In the genomic region with DNA sequence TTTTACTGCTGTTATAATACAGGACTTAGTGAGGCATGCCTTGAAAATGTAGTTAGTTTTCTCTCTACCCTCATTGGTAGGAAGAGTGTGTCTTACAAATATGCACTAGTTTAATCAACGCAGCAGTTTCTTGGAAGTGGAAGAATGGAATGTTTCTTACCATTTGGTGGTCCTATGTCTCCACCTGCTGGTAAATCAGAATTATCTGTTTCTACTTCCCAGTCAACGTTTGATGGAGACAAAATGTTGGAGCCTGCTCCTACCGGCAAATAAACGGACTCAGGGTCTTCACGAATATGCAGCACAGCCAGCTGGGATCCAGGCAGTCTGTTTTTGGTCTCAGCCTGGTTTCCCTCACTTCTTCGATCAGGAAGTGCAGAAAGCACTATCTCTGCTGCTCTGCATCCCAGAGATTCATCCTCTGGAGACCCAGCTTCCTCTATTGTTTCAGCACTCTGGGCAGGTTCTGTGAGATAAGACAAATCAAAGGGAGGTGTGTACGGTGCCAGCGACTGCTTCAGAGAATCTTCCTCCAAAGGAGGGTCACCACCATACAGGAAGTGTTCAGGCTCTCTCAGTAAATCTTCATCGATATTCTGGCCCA, we compare ENCODE assay signal across 8 cellular contexts. TPM values are rescaled to one million over a fixed set of nuclear protein-coding genes. Genes with fewer than 3 reads are reported as not detected.
A peak's percentile ranks its signal among the peaks of the same experiment; 100 is the strongest.
DNase-seq lines count a peak whose midpoint lies in the region; ATAC-seq, FAIRE-seq and TF ChIP-seq lines count a peak whose summit lies in the region.

No MANE protein-coding gene starts in this region.

- ATAC-seq in HG03108 (IDR thresholded peaks at IDR 0.05; ENCODE audit: unreplicated experiment) (no peak), HG03469 (IDR thresholded peaks at IDR 0.05; ENCODE audit: unreplicated experiment) (no peak)

- H3K4me3 ChIP-seq in breast epithelium (no peak overlapping the region), keratinocyte (ENCODE audit: control insufficient read depth in 2 of 3, extremely low read depth in 1 of 3, insufficient read depth in 2 of 3, low read depth in 1 of 3, low read length in 3 of 3) (no peak overlapping the region), testis (no peak overlapping the region)

- no peak overlapping the region for H3K27ac ChIP-seq in breast epithelium
- no peak overlapping the region for H3K27ac ChIP-seq in keratinocyte (ENCODE audit: control insufficient read depth, insufficient read depth, low read length)
- H3K27ac ChIP-seq in testis, result no peak overlapping the region

- no peak overlapping the region for H3K4me2 ChIP-seq in keratinocyte (ENCODE audit: control insufficient read depth, extremely low read depth, insufficient read depth, low read depth, low read length)

- H3K27ac Mint-ChIP-seq in HFFc6, result no peak overlapping the region

- no peak overlapping the region for H2AFZ ChIP-seq in keratinocyte (ENCODE audit: control insufficient read depth, low read length)

- no peak overlapping the region for H3K9ac ChIP-seq in keratinocyte (ENCODE audit: control insufficient read depth, extremely low read depth, insufficient read depth, low read length)

- H3K4me1 Mint-ChIP-seq in HFFc6 (ENCODE audit: low read depth), result peaks cover 8% of the 10 kb centered on the region

- H3K36me3 ChIP-seq in breast epithelium (no peaks in the 10 kb centered on the region), keratinocyte (ENCODE audit: control insufficient read depth in 2 of 2, extremely low read depth in 1 of 2, insufficient read depth in 2 of 2, low read length in 2 of 2) (no peaks in the 10 kb centered on the region), testis (ENCODE audit: low read depth, missing control alignments) (no peaks in the 10 kb centered on the region)

- H3K36me3 Mint-ChIP-seq in HFFc6 (ENCODE audit: low read depth), result no peaks in the 10 kb centered on the region

- in situ Hi-C loops in Caki2 (cut with HindIII; ENCODE audit: low pct_unique_long_range_greater_than_20kb, low sequenced_read_pairs), result no loop called here

- H3K4me1 ChIP-seq in breast epithelium, result no peaks in the 10 kb centered on the region
- H3K4me1 ChIP-seq in keratinocyte (ENCODE audit: control insufficient read depth, extremely low read depth, insufficient read depth, low read length), result no peaks in the 10 kb centered on the region
- H3K4me1 ChIP-seq in testis, result no peaks in the 10 kb centered on the region

- DNase-seq in Caki2 (ENCODE audit: low read depth) (peak; percentile 34), HFFc6 (peak; percentile 84), NCI-H69 (lab: John Stamatoyannopoulos, UW) (peak; percentile 87), breast epithelium (ENCODE audit: low spot score in 2 of 2) (no peak), keratinocyte (ENCODE audit: low read depth, low spot score) (peak; percentile 13), testis (no peak)

- no peak for FAIRE-seq in keratinocyte (lab: Jason Lieb, UNC)

- H3K79me2 ChIP-seq in keratinocyte (ENCODE audit: control insufficient read depth, insufficient read depth, low read length), result no peaks in the 10 kb centered on the region

- dilution Hi-C loops in keratinocyte (cut with MboI; ENCODE audit: extremely low pct_ligation_motif_present, low sequenced_read_pairs), result no loop called here

- peaks cover 0 to 4% of the 10 kb centered on the region in 2 donors for H3K27me3 ChIP-seq in breast epithelium
- no peaks in the 10 kb centered on the region for H3K27me3 ChIP-seq in keratinocyte (ENCODE audit: control insufficient read depth, extremely low read depth, insufficient read depth, low read length)
- no peaks in the 10 kb centered on the region for H3K27me3 ChIP-seq in testis

- no peaks in the 10 kb centered on the region for H3K9me1 ChIP-seq in keratinocyte (ENCODE audit: control insufficient read depth, extremely low read depth, insufficient read depth, low read length)

- intact Hi-C loops in breast epithelium (cut with DNase I; ENCODE audit: low total_unique reads) (no loop called here), testis (cut with DNase I; ENCODE audit: low total_unique reads) (loop anchor here (10.0 kb wide), 1 partner anchor 260 kb away; no protein-coding TSS in a partner anchor)

- peaks cover 58% of the 10 kb centered on the region for H3K27me3 Mint-ChIP-seq in HFFc6 (ENCODE audit: insufficient read depth)

- no peaks in the 10 kb centered on the region for H4K20me1 ChIP-seq in keratinocyte (ENCODE audit: control insufficient read depth, extremely low read depth, insufficient read depth, low read length)

- TF ChIP-seq POLR2A in breast epithelium (IDR thresholded peaks at IDR 0.05), result no peak
- no peak for TF ChIP-seq POLR2A in testis (IDR thresholded peaks at IDR 0.05)

- no peak overlapping the region for H3K4me3 Mint-ChIP-seq in HFFc6

- peak; percentile 86 for TF ChIP-seq CTCF in HFFc6 (IDR thresholded peaks at IDR 0.05)
- TF ChIP-seq CTCF in breast epithelium (IDR thresholded peaks at IDR 0.05), result peak; percentile 49 to 85 (median 71)
- peak; percentile 39 to 54 (median 47) for TF ChIP-seq CTCF in keratinocyte (optimal IDR thresholded peaks at IDR 0.05 in 1 of 3, IDR thresholded peaks at IDR 0.05 in 1 of 3, conservative IDR thresholded peaks at IDR 0.05 in 1 of 3; ENCODE audit: extremely low read depth in 1 of 3, insufficient read depth in 2 of 3, low read length in 3 of 3)
- TF ChIP-seq CTCF in testis (IDR thresholded peaks at IDR 0.05), result peak; percentile 50 to 76 (median 73)

- H3K9me3 Mint-ChIP-seq in HFFc6, result no peaks in the 10 kb centered on the region

- no peaks in the 10 kb centered on the region for H3K9me3 ChIP-seq in breast epithelium
- H3K9me3 ChIP-seq in keratinocyte (ENCODE audit: control insufficient read depth, low read depth, low read length), result no peaks in the 10 kb centered on the region
- no peaks in the 10 kb centered on the region for H3K9me3 ChIP-seq in testis

- 37 to 40% methylated on average over 9 of the region's 9 CpGs for WGBS in testis, 2 donors

RNA-seq across cellular contexts. Expression of gene PCA3, which starts 59.5 kb away (rescaled TPM):
- not detected in 2 replicates for total RNA-seq in Caki2 (2014; rRNA removed; shearing (Covaris generic); ENCODE audit: low replicate concordance)
- not detected for total RNA-seq in HFFc6 (2021; fragmentation: NEBNext Ultra II Directional; extraction: Animal tissue kit (Norgen Biotek cat#: 25700))
- under 1 TPM in 2 of 3 donors, not detected in 1; 0.16 to 0.44 TPM for total RNA-seq in breast epithelium
- not detected in 3 replicates for polyA plus RNA-seq in keratinocyte
- not detected for polyA plus RNA-seq in keratinocyte (2011; ENCODE audit: low read depth)
- polyA plus RNA-seq in keratinocyte (2011; cell fraction: cytosol; rRNA removed), result not detected in 2 replicates
- not detected in 2 replicates for polyA plus RNA-seq in keratinocyte (2011; cell fraction: nucleus; rRNA removed)
- not detected in 2 replicates for polyA plus RNA-seq in keratinocyte (2012; ENCODE audit: low replicate concordance)
- polyA minus RNA-seq in keratinocyte, result not detected in 3 replicates
- not detected for polyA minus RNA-seq in keratinocyte (2011; cell fraction: cytosol; rRNA and poly(A)+ RNA removed)
- polyA minus RNA-seq in keratinocyte (2011; cell fraction: nucleus; rRNA and poly(A)+ RNA removed), result not detected in 2 replicates
- under 1 TPM; 0.37 to 0.39 TPM for total RNA-seq in testis
- not detected for polyA plus RNA-seq in testis (ENCODE audit: insufficient read depth, low read depth, low replicate concordance)

Comparison
In these comparisons a context has a peak if more than half of its experiments do, and no peak if none do; other contexts are left out.
1. DNase-seq: peak in Caki2 (single experiment), HFFc6 (single experiment), NCI-H69 (single experiment) and keratinocyte (single experiment); none in breast epithelium (0 of 2) and testis (single experiment).
2. Peak in every context shown above with its lines, with median percentiles within 50 percentile points of each other: CTCF ChIP-seq.